Comparison of ENCODE assay signal across 1 cellular context in the genomic region with DNA sequence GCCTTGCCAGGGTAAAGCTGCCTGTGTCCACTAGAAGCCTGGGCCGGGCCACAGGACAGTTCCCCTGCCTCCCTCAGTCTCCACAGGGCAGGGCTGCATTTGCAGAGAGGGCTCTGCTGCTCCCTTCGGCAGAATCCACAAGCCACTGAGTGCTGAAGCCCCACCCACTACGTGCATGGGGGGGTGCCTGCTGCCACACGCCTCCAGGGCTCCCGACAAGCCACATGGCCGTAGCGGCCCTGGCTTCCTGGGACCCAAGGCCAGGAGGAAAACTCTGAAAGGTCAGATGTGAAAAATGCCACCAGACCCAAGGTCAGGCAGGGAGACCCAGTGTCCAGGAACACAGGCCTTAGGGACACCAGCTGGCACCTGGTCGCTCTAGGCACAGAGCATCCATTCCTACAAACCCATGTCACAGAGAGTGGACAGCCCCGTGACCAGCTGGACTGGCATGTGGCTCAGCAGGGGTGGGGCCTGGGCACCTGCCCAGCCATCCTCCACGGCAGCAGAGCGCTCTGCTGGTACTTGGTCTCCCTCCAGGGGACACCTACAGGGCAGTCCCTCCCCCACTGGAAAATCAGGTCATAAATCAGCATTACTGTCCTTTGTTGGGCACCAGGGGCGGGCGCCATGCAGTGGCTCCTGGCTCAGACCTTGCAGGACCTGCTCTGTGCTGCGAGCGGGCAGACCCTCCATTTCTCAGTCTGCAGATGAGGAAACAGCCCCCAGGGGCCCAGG.
TF ChIP-seq lines count a peak whose summit lies in the region.

No MANE protein-coding gene starts in this region.

TF ChIP-seq in IMR-90, 13 proteins besides CTCF, POLR2A, EP300 and RAD21 (continued from another document):
- TF ChIP-seq, protein P1, sequence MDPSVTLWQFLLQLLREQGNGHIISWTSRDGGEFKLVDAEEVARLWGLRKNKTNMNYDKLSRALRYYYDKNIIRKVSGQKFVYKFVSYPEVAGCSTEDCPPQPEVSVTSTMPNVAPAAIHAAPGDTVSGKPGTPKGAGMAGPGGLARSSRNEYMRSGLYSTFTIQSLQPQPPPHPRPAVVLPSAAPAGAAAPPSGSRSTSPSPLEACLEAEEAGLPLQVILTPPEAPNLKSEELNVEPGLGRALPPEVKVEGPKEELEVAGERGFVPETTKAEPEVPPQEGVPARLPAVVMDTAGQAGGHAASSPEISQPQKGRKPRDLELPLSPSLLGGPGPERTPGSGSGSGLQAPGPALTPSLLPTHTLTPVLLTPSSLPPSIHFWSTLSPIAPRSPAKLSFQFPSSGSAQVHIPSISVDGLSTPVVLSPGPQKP (IDR thresholded peaks at IDR 0.05; ENCODE audit: borderline replicate concordance, low read depth, low read length) = no peak
- no peak for TF ChIP-seq CHD1 (IDR thresholded peaks at IDR 0.05; ENCODE audit: low read depth, low read length)
